Comparison of ENCODE assay signal across 8 cellular contexts in genomic region chr2:197378494-197378972, GRCh38. TPM values are rescaled to one million over a fixed set of nuclear protein-coding genes. Genes with fewer than 3 reads are reported as not detected.
DNase-seq lines count a peak whose midpoint lies in the region; ATAC-seq and TF ChIP-seq lines count a peak whose summit lies in the region.

No MANE protein-coding gene starts in this region.

- no peaks in the 10 kb centered on the region for H3K9me3 Mint-ChIP-seq in type B pancreatic cell

- peak; percentile 94 for TF ChIP-seq CTCF in KMS-11 (conservative IDR thresholded peaks at IDR 0.05; ENCODE audit: low read depth, low read length)
- TF ChIP-seq CTCF in gastroesophageal sphincter (IDR thresholded peaks at IDR 0.05): peak; percentile 64 to 79 (median 72)
- peak; percentile 83 for TF ChIP-seq CTCF in parathyroid adenoma (IDR thresholded peaks at IDR 0.05)
- TF ChIP-seq CTCF in type B pancreatic cell (conservative IDR thresholded peaks at IDR 0.05): peak; percentile 93

- peak; percentile 62 for ATAC-seq in gastroesophageal sphincter

- DNase-seq in EL (peak; percentile 49), RPMI7951 (ENCODE audit: low read depth) (peak; percentile 50), type B pancreatic cell (ENCODE audit: extremely low spot score, unreplicated experiment) (no peak), KG1 (lab: John Stamatoyannopoulos, UW) (no peak)
- peak; percentile 85 for DNase-seq in activated effector memory CD4-positive, alpha-beta T cell treated with anti-CD3 and anti-CD28 coated beads, Interleukin-2, amount 50 U/mL, for 16 hours

- peaks cover 10% of the 10 kb centered on the region for H3K4me1 Mint-ChIP-seq in type B pancreatic cell (ENCODE audit: unreplicated experiment)

- 0 out of 2 replicates have a peak overlapping the region, but pooled peaks have one; percentile 26 for H2AFZ ChIP-seq in KMS-11 (ENCODE audit: low read depth)
- no peak overlapping the region for H2AFZ ChIP-seq in parathyroid adenoma

- peak overlapping the region; percentile 62 for H3K27ac Mint-ChIP-seq in type B pancreatic cell

- no peak overlapping the region for H3K4me2 ChIP-seq in KMS-11
- H3K4me2 ChIP-seq in parathyroid adenoma (ENCODE audit: low read length): no peak overlapping the region

- H4K20me1 ChIP-seq in KMS-11 (ENCODE audit: insufficient read depth): no peaks in the 10 kb centered on the region

- H3K27me3 Mint-ChIP-seq in type B pancreatic cell: peaks cover 2% of the 10 kb centered on the region

- H3K79me2 ChIP-seq in KMS-11 (ENCODE audit: insufficient read depth, low read depth) (no peaks in the 10 kb centered on the region), parathyroid adenoma (no peaks in the 10 kb centered on the region)

- H3K27me3 ChIP-seq in KMS-11 (ENCODE audit: insufficient read depth, low read depth) (no peaks in the 10 kb centered on the region), gastroesophageal sphincter (no peaks in the 10 kb centered on the region), parathyroid adenoma (ENCODE audit: control insufficient read depth, insufficient read depth, low read length) (no peaks in the 10 kb centered on the region)

- WGBS in gastroesophageal sphincter (ENCODE audit: low coverage in 1 of 2), 2 donors: 8 to 43% methylated on average over 2 to 6 of the region's 11 CpGs

- H3K9me3 ChIP-seq in gastroesophageal sphincter (no peaks in the 10 kb centered on the region), parathyroid adenoma (ENCODE audit: control insufficient read depth, low read length) (no peaks in the 10 kb centered on the region)

- H3K9ac ChIP-seq in KMS-11 (no peak overlapping the region), parathyroid adenoma (no peak overlapping the region)

- no peak overlapping the region for H3K4me3 ChIP-seq in KMS-11 (IDR thresholded peaks at IDR 0.05; ENCODE audit: insufficient read depth, low read depth, low read length)
- no peak overlapping the region for H3K4me3 ChIP-seq in gastroesophageal sphincter
- no peak overlapping the region for H3K4me3 ChIP-seq in parathyroid adenoma (ENCODE audit: low read depth, low read length)

- TF ChIP-seq EP300 in gastroesophageal sphincter (IDR thresholded peaks at IDR 0.05): no peak

- H3K4me3 Mint-ChIP-seq in type B pancreatic cell: peak overlapping the region; percentile 34

- H3K4me1 ChIP-seq in KMS-11 (ENCODE audit: low read depth, poor library complexity, severe bottlenecking) (peaks cover 8% of the 10 kb centered on the region), gastroesophageal sphincter (peaks cover 0 to 13% (median 3%) of the 10 kb centered on the region in 3 donors), parathyroid adenoma (peaks cover under 1% of the 10 kb centered on the region)

- H3K36me3 Mint-ChIP-seq in type B pancreatic cell: no peaks in the 10 kb centered on the region

- H3K27ac ChIP-seq in KMS-11: no peak overlapping the region
- H3K27ac ChIP-seq in gastroesophageal sphincter: no peak overlapping the region
- no peak overlapping the region for H3K27ac ChIP-seq in parathyroid adenoma

- TF ChIP-seq POLR2A in gastroesophageal sphincter (IDR thresholded peaks at IDR 0.05): no peak

- H3K36me3 ChIP-seq in KMS-11 (ENCODE audit: insufficient read depth): no peaks in the 10 kb centered on the region
- no peaks in the 10 kb centered on the region for H3K36me3 ChIP-seq in gastroesophageal sphincter
- no peaks in the 10 kb centered on the region for H3K36me3 ChIP-seq in parathyroid adenoma (ENCODE audit: control insufficient read depth, insufficient read depth, low read length)

RNA-seq across cellular contexts. Expression of gene SF3B1, which starts 56.3 kb away (rescaled TPM):
- 236 and 294 TPM in 2 replicates for total RNA-seq in RPMI7951 (2014; rRNA removed; shearing (Covaris generic))
- 100 to 1,000 TPM; 111 to 309 (median 188) TPM for total RNA-seq in gastroesophageal sphincter
- 266 and 296 TPM in 2 replicates for total RNA-seq in type B pancreatic cell (ENCODE audit: low replicate concordance)

Comparison
In these comparisons a context has a peak if more than half of its experiments do, and no peak if none do; other contexts are left out.
1. DNase-seq: peak in EL (single experiment), RPMI7951 (single experiment) and activated effector memory CD4-positive, alpha-beta T cell treated with anti-CD3 and anti-CD28 coated beads, Interleukin-2, amount 50 U/mL, for 16 hours (single experiment); none in type B pancreatic cell (single experiment) and KG1 (single experiment).
2. Peak in every context shown above with its lines, with median percentiles within 50 percentile points of each other: CTCF ChIP-seq.